In the genomic region with DNA sequence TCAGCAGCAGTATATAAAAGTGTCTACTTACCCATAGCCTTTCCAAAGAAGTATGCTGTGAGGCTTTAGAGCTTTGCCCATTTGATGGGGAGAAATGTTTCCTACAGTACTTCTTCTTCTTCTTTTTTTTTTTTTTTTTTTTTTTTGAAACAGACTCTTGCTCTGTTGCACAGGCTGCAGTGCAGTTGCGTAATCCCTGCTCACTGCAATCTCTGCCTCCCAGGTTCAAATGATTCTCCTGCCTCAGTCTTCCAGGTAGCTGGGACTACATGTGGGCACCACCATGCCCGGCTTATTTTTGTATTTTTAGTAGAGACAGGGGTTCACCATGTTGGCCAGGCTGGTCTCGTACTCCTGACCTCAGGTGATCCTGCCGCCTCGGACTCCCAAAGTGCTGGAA, we compare ENCODE assay signal across 17 cellular contexts.
"Had no signal": no experiment of that assay in that cellular context is flagged by ENCODE, and none has a peak within 500 bp of the region (broad histone marks: within the 10 kb centered on the region; RNA-seq: fewer than 3 reads in every experiment).

No MANE protein-coding gene starts in this region.

- H3K4me3 ChIP-seq: left lung, neural progenitor cell, psoas muscle, right lobe of liver, testis, upper lobe of right lung had no signal

- H3K27me3 Mint-ChIP-seq: brain; dendritic cell treated with granulocyte-macrophage colony-stimulating factor and Interleukin-4, amounts not matched to agents 40 ng/mL and 50 ng/mL, for 4 days; stimulated activated naive CD8-positive, alpha-beta T cell treated with anti-CD3 and anti-CD28 coated beads, Interleukin-15, amount 100 ng/mL, for 72 hours had no signal

- H3K9me3 ChIP-seq: left lung, psoas muscle, right lobe of liver, testis, upper lobe of right lung had no signal

- H3K36me3 Mint-ChIP-seq: activated naive CD4-positive, alpha-beta T cell treated with anti-CD3 and anti-CD28 coated beads, Interleukin-2, amount 50 U/mL, for 72 hours; brain; neural progenitor cell; T-cell had no signal

- ATAC-seq: activated naive CD4-positive, alpha-beta T cell treated with anti-CD3 and anti-CD28 coated beads, Interleukin-2, amount 50 U/mL, for 72 hours; left lung; psoas muscle; right lobe of liver; stimulated activated naive CD8-positive, alpha-beta T cell treated with anti-CD3 and anti-CD28 coated beads, Interleukin-15, amount 100 ng/mL, for 72 hours; T-cell; upper lobe of right lung had no signal

- H3K27ac ChIP-seq: left lung, neural progenitor cell, psoas muscle, right lobe of liver, testis, upper lobe of right lung had no signal

- DNase-seq: activated CD4-positive, alpha-beta T cell treated with anti-CD3 and anti-CD28 coated beads, Interleukin-2, amount 50 U/mL, for 48 hours; activated T-cell treated with anti-CD3 and anti-CD28 coated beads, Interleukin-2, amount 50 U/mL, for 24 hours; effector memory CD4-positive, alpha-beta T cell; kidney; left lung; mammary epithelial cell; psoas muscle; stimulated activated naive CD8-positive, alpha-beta T cell treated with anti-CD3 and anti-CD28 coated beads, Interleukin-15, amount 100 ng/mL, for 72 hours; T-cell; T1000; testis; upper lobe of right lung had no signal

- H3K4me3 Mint-ChIP-seq: activated T-cell treated with anti-CD3 and anti-CD28 coated beads, Interleukin-2, amount 50 U/mL, for 24 hours; brain; dendritic cell treated with granulocyte-macrophage colony-stimulating factor and Interleukin-4, amounts not matched to agents 40 ng/mL and 50 ng/mL, for 4 days; neural progenitor cell; stimulated activated naive CD8-positive, alpha-beta T cell treated with anti-CD3 and anti-CD28 coated beads, Interleukin-15, amount 100 ng/mL, for 72 hours; T-cell had no signal

- H3K36me3 ChIP-seq: left lung, neural progenitor cell, right lobe of liver, upper lobe of right lung had no signal

- H3K9me3 Mint-ChIP-seq: activated naive CD4-positive, alpha-beta T cell treated with anti-CD3 and anti-CD28 coated beads, Interleukin-2, amount 50 U/mL, for 72 hours; activated T-cell treated with anti-CD3 and anti-CD28 coated beads, Interleukin-2, amount 50 U/mL, for 24 hours; neural progenitor cell had no signal

- H3K27ac Mint-ChIP-seq: activated naive CD4-positive, alpha-beta T cell treated with anti-CD3 and anti-CD28 coated beads, Interleukin-2, amount 50 U/mL, for 72 hours; activated T-cell treated with anti-CD3 and anti-CD28 coated beads, Interleukin-2, amount 50 U/mL, for 24 hours; brain; dendritic cell treated with granulocyte-macrophage colony-stimulating factor and Interleukin-4, amounts not matched to agents 40 ng/mL and 50 ng/mL, for 4 days; neural progenitor cell; stimulated activated naive CD8-positive, alpha-beta T cell treated with anti-CD3 and anti-CD28 coated beads, Interleukin-15, amount 100 ng/mL, for 72 hours; T-cell had no signal

- H3K4me1 Mint-ChIP-seq: stimulated activated naive CD8-positive, alpha-beta T cell treated with anti-CD3 and anti-CD28 coated beads, Interleukin-15, amount 100 ng/mL, for 72 hours; T-cell had no signal

- H3K27me3 ChIP-seq: left lung, neural progenitor cell, right lobe of liver, testis, upper lobe of right lung had no signal

- H3K4me1 ChIP-seq: left lung, neural progenitor cell, psoas muscle, right lobe of liver, testis, upper lobe of right lung had no signal
